8 cellular contexts compared by ENCODE assay signal in genomic region chr3:130963878-130964277, GRCh38.
DNase-seq lines count a peak whose midpoint lies in the region; ATAC-seq and TF ChIP-seq lines count a peak whose summit lies in the region.

No MANE protein-coding gene starts in this region.

- ATAC-seq in left colon (peak; percentile 28), GM18907 (IDR thresholded peaks at IDR 0.05; ENCODE audit: unreplicated experiment) (no peak)

- DNase-seq in AML-193 (lab: John Stamatoyannopoulos, UW) (peak; percentile 21 to 25), M059J (ENCODE audit: low read depth) (peak; percentile 96), brain pericyte (ENCODE audit: low read depth, low spot score) (peak; percentile 15), left colon (no peak), NCI-H526 (lab: John Stamatoyannopoulos, UW) (no peak), NCI-H446 treated with DMSO at 0.1 percent for 48 hours (lab: John Stamatoyannopoulos, UW) (no peak), tibial nerve (ENCODE audit: low spot score in 2 of 2) (no peak)

- no peak for TF ChIP-seq POLR2A in tibial nerve (IDR thresholded peaks at IDR 0.05)

- TF ChIP-seq CTCF in tibial nerve (IDR thresholded peaks at IDR 0.05) = no peak

- H3K4me1 ChIP-seq in tibial nerve = no peaks in the 10 kb centered on the region

- no peaks in the 10 kb centered on the region for H3K9me3 ChIP-seq in tibial nerve

- no peak for TF ChIP-seq EP300 in tibial nerve (IDR thresholded peaks at IDR 0.05)

- peak overlapping the region in 2 of 4 donors; percentile 39 to 62 for H3K27ac ChIP-seq in tibial nerve

- intact Hi-C loops in left colon (cut with DNase I, micrococcal nuclease) = no loop called here

- no peak overlapping the region for H3K4me3 ChIP-seq in tibial nerve

- peaks cover 0 to 56% (median 0%) of the 10 kb centered on the region in 3 donors for H3K36me3 ChIP-seq in tibial nerve

- H3K27me3 ChIP-seq in tibial nerve = no peaks in the 10 kb centered on the region

- 52% methylated on average over 3 of the region's 3 CpGs for WGBS in tibial nerve, 2 donors

Comparison
In these comparisons a context has a peak if more than half of its experiments do, and no peak if none do; other contexts are left out.
1. DNase-seq: peak in AML-193 (2 of 2), M059J (single experiment) and brain pericyte (single experiment); none in left colon (0 of 2), NCI-H526 (0 of 2), NCI-H446 treated with DMSO at 0.1 percent for 48 hours (single experiment) and tibial nerve (0 of 2).